ENCODE assay signal across 23 cellular contexts in genomic region chr3:13566769-13567310, GRCh38. TPM values are rescaled to one million over a fixed set of nuclear protein-coding genes. Genes with fewer than 3 reads are reported as not detected.
"Had no signal": no experiment of that assay in that cellular context is flagged by ENCODE, and none has a peak within 500 bp of the region (broad histone marks: within the 10 kb centered on the region; RNA-seq: fewer than 3 reads in every experiment).

No MANE protein-coding gene starts in this region.

- H3K4me3 Mint-ChIP-seq: activated CD4-positive, alpha-beta T cell treated with anti-CD3 and anti-CD28 coated beads, Interleukin-2, amount 10 ng/mL, durations not matched to agents 24 days and 14 days; activated CD8-positive, alpha-beta memory T cell treated with anti-CD3 and anti-CD28 coated beads, Interleukin-2, amount 10 ng/mL, durations not matched to agents 7 days and 5 days; activated naive CD4-positive, alpha-beta T cell treated with anti-CD3 and anti-CD28 coated beads for 36 hours; activated naive CD8-positive, alpha-beta T cell; activated T-cell treated with anti-CD3 and anti-CD28 coated beads, Interleukin-2, amount 50 U/mL, for 24 hours; T-helper 1 cell treated with Interleukin-12 subunit alpha and Interleukin-12 subunit beta and Interleukin-4 antibody, amounts not matched to agents 30 μg/mL and 1 μg/mL, for 36 hours; WTC11 had no signal

- DNase-seq: activated CD4-positive, alpha-beta T cell treated with anti-CD3 and anti-CD28 coated beads, Interleukin-2, amount 10 ng/mL, durations not matched to agents 24 days and 14 days; activated CD4-positive, alpha-beta T cell treated with anti-CD3 and anti-CD28 coated beads, Interleukin-2, amount 50 U/mL, for 48 hours; activated CD4-positive, CD25-positive, alpha-beta regulatory T cell treated with anti-CD3 and anti-CD28 coated beads, Interleukin-2, amount 50 U/mL, for 72 hours; activated CD8-positive, alpha-beta memory T cell treated with anti-CD3 and anti-CD28 coated beads, Interleukin-2, amount 10 ng/mL, durations not matched to agents 7 days and 5 days; activated effector memory CD4-positive, alpha-beta T cell treated with anti-CD3 and anti-CD28 coated beads, Interleukin-2, amount 50 U/mL, for 16 hours; activated naive CD4-positive, alpha-beta T cell treated with anti-CD3 and anti-CD28 coated beads for 36 hours; activated T-cell treated with anti-CD3 and anti-CD28 coated beads, Interleukin-2, amount 50 U/mL, for 24 hours; brain microvascular endothelial cell; caudate nucleus; Kasumi-1; NCI-H1105 treated with DMSO at 0.1 percent for 48 hours; NCI-H1436 treated with DMSO at 0.1 percent for 48 hours; NCI-H187; NCI-H2081; NCI-H510A treated with DMSO at 0.1 percent for 48 hours; NCI-H69; NK-92 treated with Interleukin-12 subunit alpha and Interleukin-12 subunit beta, amount 100 ng/mL, for 24 hours; SHP77 treated with DMSO at 0.1 percent for 48 hours had no signal

- H3K36me3 Mint-ChIP-seq: activated CD8-positive, alpha-beta memory T cell treated with anti-CD3 and anti-CD28 coated beads, Interleukin-2, amount 10 ng/mL, durations not matched to agents 7 days and 5 days; activated naive CD8-positive, alpha-beta T cell; WTC11 had no signal

- H3K27ac ChIP-seq: brain microvascular endothelial cell, Peyer's patch, RWPE1 had no signal

- H3K27ac Mint-ChIP-seq: activated CD4-positive, alpha-beta T cell treated with anti-CD3 and anti-CD28 coated beads, Interleukin-2, amount 10 ng/mL, durations not matched to agents 24 days and 14 days; activated CD8-positive, alpha-beta memory T cell treated with anti-CD3 and anti-CD28 coated beads, Interleukin-2, amount 10 ng/mL, durations not matched to agents 7 days and 5 days; activated naive CD4-positive, alpha-beta T cell treated with anti-CD3 and anti-CD28 coated beads for 36 hours; activated naive CD8-positive, alpha-beta T cell; activated T-cell treated with anti-CD3 and anti-CD28 coated beads, Interleukin-2, amount 50 U/mL, for 24 hours; T-helper 1 cell treated with Interleukin-12 subunit alpha and Interleukin-12 subunit beta and Interleukin-4 antibody, amounts not matched to agents 30 μg/mL and 1 μg/mL, for 36 hours; WTC11 had no signal

- H3K27me3 ChIP-seq: brain microvascular endothelial cell, Peyer's patch had no signal

- H3K4me1 ChIP-seq: Peyer's patch had no signal

- H3K9me3 Mint-ChIP-seq: activated CD4-positive, alpha-beta T cell treated with anti-CD3 and anti-CD28 coated beads, Interleukin-2, amount 10 ng/mL, durations not matched to agents 24 days and 14 days; activated naive CD4-positive, alpha-beta T cell treated with anti-CD3 and anti-CD28 coated beads for 36 hours; activated T-cell treated with anti-CD3 and anti-CD28 coated beads, Interleukin-2, amount 50 U/mL, for 24 hours; T-helper 1 cell treated with Interleukin-12 subunit alpha and Interleukin-12 subunit beta and Interleukin-4 antibody, amounts not matched to agents 30 μg/mL and 1 μg/mL, for 36 hours; WTC11 had no signal

- H3K4me3 ChIP-seq: Peyer's patch had no signal

- H3K27me3 Mint-ChIP-seq: activated CD4-positive, alpha-beta T cell treated with anti-CD3 and anti-CD28 coated beads, Interleukin-2, amount 10 ng/mL, durations not matched to agents 24 days and 14 days; activated naive CD8-positive, alpha-beta T cell had no signal

- ATAC-seq: activated CD8-positive, alpha-beta memory T cell treated with anti-CD3 and anti-CD28 coated beads, Interleukin-2, amount 10 ng/mL, durations not matched to agents 7 days and 5 days; WTC11 had no signal

- H3K36me3 ChIP-seq: brain microvascular endothelial cell, Peyer's patch had no signal

- H3K4me1 Mint-ChIP-seq: activated CD4-positive, alpha-beta T cell treated with anti-CD3 and anti-CD28 coated beads, Interleukin-2, amount 10 ng/mL, durations not matched to agents 24 days and 14 days had no signal

- H3K9me3 ChIP-seq: Peyer's patch had no signal

RNA-seq across cellular contexts. Expression of gene FBLN2, which starts 17.9 kb away (rescaled TPM):
- total RNA-seq: activated CD4-positive, alpha-beta T cell treated with anti-CD3 and anti-CD28 coated beads, Interleukin-2, amount 10 ng/mL, durations not matched to agents 24 days and 14 days; activated naive CD4-positive, alpha-beta T cell treated with anti-CD3 and anti-CD28 coated beads for 36 hours had no signal
